ENCODE assay signal across 1 cellular context in genomic region chr9:35826071-35826701, GRCh38.
A peak's percentile ranks its signal among the peaks of the same experiment; 100 is the strongest.
TF ChIP-seq lines count a peak whose summit lies in the region.

No MANE protein-coding gene starts in this region.

TF ChIP-seq in K562, 482 proteins besides CTCF, POLR2A, EP300 and RAD21:
- TF ChIP-seq MNT (conservative IDR thresholded peaks at IDR 0.05) (no peak), SMC3 (conservative IDR thresholded peaks at IDR 0.05; ENCODE audit: insufficient read depth, low read depth, low read length) (peak; percentile 38; the same call in 1 of the 2 replicates), RB1 (IDR thresholded peaks at IDR 0.05; ENCODE audit: low read depth) (0 out of 2 replicates have a peak, but pooled peaks have one; percentile 5), BCL6 (CRISPR knock-in tag; IDR thresholded peaks at IDR 0.05) (no peak), CBFA2T3 (IDR thresholded peaks at IDR 0.05) (no peak), CTBP1 (IDR thresholded peaks at IDR 0.05; ENCODE audit: borderline replicate concordance) (0 out of 2 replicates have a peak, but pooled peaks have one; percentile 23), RFX1 (IDR thresholded peaks at IDR 0.05) (peak; percentile 33; the same call in 1 of the 2 replicates), CHD4 (IDR thresholded peaks at IDR 0.05; ENCODE audit: insufficient read depth, insufficient replicate concordance, low read depth, low read length, poor library complexity, severe bottlenecking) (no peak)
